In the genomic region with DNA sequence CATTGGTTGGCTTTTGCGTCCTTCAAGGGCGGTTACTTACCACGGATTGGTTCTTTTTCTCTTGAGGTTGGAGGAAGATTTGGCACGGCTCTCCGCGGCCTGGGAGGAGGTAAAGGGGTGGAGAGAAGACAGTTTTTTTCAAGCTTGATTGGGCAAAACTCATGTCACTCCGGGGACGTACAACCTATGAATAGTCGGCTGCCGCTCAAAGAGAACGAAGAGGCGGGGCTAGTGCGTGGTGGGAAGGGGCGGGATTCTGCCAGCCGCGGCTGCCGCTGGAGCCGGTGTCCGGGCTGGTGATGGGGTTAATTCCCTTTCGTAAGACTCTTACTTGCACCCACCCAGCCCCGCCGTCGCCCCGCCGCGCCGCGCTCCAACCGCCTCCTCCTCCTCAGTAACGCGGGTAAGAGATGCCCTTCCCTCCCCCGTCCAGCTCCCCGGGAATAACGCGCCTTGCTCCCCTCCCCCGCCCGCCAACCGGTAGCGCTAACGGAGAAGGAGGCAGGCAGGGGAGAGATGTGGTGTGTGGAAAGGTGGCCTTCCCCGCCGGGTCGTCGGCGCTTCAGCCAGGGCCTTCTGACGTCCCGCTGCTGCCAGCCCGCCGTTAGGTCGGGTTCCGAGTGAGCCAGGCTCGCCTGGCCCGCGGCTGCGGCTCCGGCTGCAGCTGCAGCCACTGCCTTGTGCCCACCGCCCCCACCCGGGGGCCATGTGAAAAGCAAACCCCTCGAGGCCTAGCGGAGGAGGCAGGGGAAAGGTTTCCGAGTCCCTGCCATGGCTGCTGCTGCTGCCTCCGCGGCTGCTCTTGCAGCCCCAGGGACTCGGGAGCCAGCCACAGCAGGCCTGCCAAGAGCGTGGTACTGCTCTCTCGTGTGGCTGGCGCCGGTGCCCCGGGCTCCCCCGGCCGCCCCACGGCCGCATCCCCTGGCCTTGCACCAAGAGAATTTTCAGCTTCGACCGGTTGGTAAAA, we compare ENCODE assay signal across 8 cellular contexts. TPM values are rescaled to one million over a fixed set of nuclear protein-coding genes. Genes with fewer than 3 reads are reported as not detected.
A peak's percentile ranks its signal among the peaks of the same experiment; 100 is the strongest.
DNase-seq lines count a peak whose midpoint lies in the region; ATAC-seq lines count a peak whose summit lies in the region.

Gene R3HDM1, plus strand, starts transcription at position 254 of the 967 bp plus-strand sequence. CDS start 73,362 bp downstream, outside the sequence.

- DNase-seq in Ammon's horn (ENCODE audit: low spot score) (peak; percentile 100), NCI-H460 (ENCODE audit: extremely low read depth, low read depth) (peak; percentile 100), cerebellar nuclear complex (lab: John Stamatoyannopoulos, UW) (peak; percentile 96 to 99), islet precursor cell (peak; percentile 99)
- DNase-seq in activated CD4-positive, CD25-positive, alpha-beta regulatory T cell treated with anti-CD3 and anti-CD28 coated beads, Interleukin-2, amount 50 U/mL, for 72 hours, result peak; percentile 89
- DNase-seq in stimulated activated CD4-positive, alpha-beta T cell treated with anti-CD3 and anti-CD28 coated beads, Interleukin-12 subunit alpha, Interleukin-12 subunit beta, amount 100 ng/mL, for 48 hours (ENCODE audit: low read depth in 2 of 3, low spot score in 1 of 3), result peak; percentile 92 to 98 (median 94)

- ATAC-seq in GM19043 (IDR thresholded peaks at IDR 0.05; ENCODE audit: low read depth, unreplicated experiment), result peak; percentile 73
- peak; percentile 80 for ATAC-seq in HG03378 (IDR thresholded peaks at IDR 0.05; ENCODE audit: unreplicated experiment)

RNA-seq across cellular contexts. Expression of gene R3HDM1, which starts in this region (rescaled TPM):
- 22.5 and 23.6 TPM in 2 replicates for total RNA-seq in NCI-H460 (2014; rRNA removed; shearing (Covaris generic))
- 9.9 and 13.5 TPM in 2 replicates for polyA plus RNA-seq in NCI-H460 (2014; cell fraction: nucleus; rRNA removed)

Comparison
In these comparisons a context has a peak if more than half of its experiments do, and no peak if none do; other contexts are left out.
1. Peak in every context shown above with its lines: DNase-seq and ATAC-seq.